In genomic region chr1:197902454-197903195, GRCh38 we compare ENCODE assay signal across 1 cellular context.
TF ChIP-seq lines count a peak whose summit lies in the region.

TSS of gene C1orf53 (plus strand) at chr1:197902630. CDS start at chr1:197902650, 20 bp downstream.

TF ChIP-seq in WTC11, 78 proteins besides CTCF, POLR2A, EP300 and RAD21 (continued from another document):
- TF ChIP-seq ZNF425 (CRISPR knock-in tag; conservative IDR thresholded peaks at IDR 0.05) (no peak), ELF4 (CRISPR knock-in tag; IDR thresholded peaks at IDR 0.05; ENCODE audit: low read depth) (no peak), CDX4 (CRISPR knock-in tag; IDR thresholded peaks at IDR 0.05; ENCODE audit: borderline replicate concordance) (no peak), ZNF512 (CRISPR knock-in tag; IDR thresholded peaks at IDR 0.05; ENCODE audit: borderline replicate concordance) (no peak), PRDM15 (CRISPR knock-in tag; IDR thresholded peaks at IDR 0.05) (peak; percentile 59), GABPB1 (CRISPR knock-in tag; IDR thresholded peaks at IDR 0.05) (peak; percentile 26; the same call in 1 of the 2 replicates), NR2C2 (CRISPR knock-in tag; IDR thresholded peaks at IDR 0.05) (no peak)
